In the genomic region with DNA sequence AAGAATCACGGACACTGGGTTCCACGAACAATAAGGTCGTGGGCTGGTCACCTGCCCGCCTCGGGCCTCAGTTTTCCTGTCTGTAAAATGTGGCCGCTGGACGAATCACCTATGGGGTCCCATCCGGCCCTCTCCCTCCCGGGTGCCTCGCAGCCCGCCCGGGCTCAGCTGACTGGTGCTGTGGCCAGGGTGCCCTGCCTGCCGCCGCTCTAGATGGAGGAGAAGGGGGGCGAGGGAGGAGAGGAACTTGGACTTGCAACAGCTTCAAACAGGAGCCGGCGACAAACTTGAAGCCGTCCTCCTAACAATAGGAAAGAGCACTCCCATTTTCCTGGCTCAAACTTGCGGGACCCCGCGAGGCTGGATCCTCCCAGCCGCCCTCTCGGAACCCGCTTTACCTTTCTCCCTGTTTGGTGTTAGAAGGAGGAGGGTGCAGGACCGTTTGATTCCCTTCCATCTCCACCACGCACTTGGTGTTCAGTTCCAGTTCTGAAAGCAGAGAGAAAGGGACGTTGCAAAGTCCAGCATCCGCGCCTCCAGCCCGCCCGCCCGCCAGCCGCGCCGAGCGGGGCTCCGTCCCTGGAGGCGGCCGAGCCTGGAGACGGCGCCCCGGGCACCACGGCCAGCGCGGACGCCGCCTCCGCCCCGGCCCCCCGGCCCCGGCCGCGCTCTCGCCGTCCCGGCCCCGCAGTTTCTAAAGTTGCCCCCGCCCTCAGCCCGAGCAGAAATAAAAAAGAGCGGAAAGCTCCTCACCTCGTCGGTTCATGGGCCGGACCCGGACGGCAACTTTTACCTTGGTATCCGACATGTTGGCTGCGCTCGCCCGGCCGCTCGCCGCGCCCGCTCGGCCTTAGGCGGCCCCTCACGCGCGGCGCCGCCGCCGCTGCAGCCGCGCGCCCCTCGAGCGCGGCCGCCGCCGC, we compare ENCODE assay signal across 8 cellular contexts. TPM values are rescaled to one million over a fixed set of nuclear protein-coding genes. Genes with fewer than 3 reads are reported as not detected.
A peak's percentile ranks its signal among the peaks of the same experiment; 100 is the strongest.
DNase-seq lines count a peak whose midpoint lies in the region; ATAC-seq and TF ChIP-seq lines count a peak whose summit lies in the region.

No MANE protein-coding gene starts in this region.

- no peaks in the 10 kb centered on the region for H3K9me3 Mint-ChIP-seq in T-helper 1 cell treated with Interleukin-12 subunit alpha and Interleukin-12 subunit beta and Interleukin-4 antibody, amounts not matched to agents 30 μg/mL and 1 μg/mL, for 36 hours
- no peaks in the 10 kb centered on the region for H3K9me3 Mint-ChIP-seq in activated T-cell treated with anti-CD3 and anti-CD28 coated beads, Interleukin-2, amount 50 U/mL, for 72 hours
- no peaks in the 10 kb centered on the region for H3K9me3 Mint-ChIP-seq in neural crest cell

- peaks cover 25% of the 10 kb centered on the region for H3K4me1 ChIP-seq in Loucy (ENCODE audit: insufficient read depth, low read length, poor library complexity, severe bottlenecking)

- no peak overlapping the region for H3K27ac Mint-ChIP-seq in T-helper 1 cell treated with Interleukin-12 subunit alpha and Interleukin-12 subunit beta and Interleukin-4 antibody, amounts not matched to agents 30 μg/mL and 1 μg/mL, for 36 hours
- no peak overlapping the region for H3K27ac Mint-ChIP-seq in activated T-cell treated with anti-CD3 and anti-CD28 coated beads, Interleukin-2, amount 50 U/mL, for 72 hours
- H3K27ac Mint-ChIP-seq in neural crest cell (ENCODE audit: unreplicated experiment), result peak overlapping the region; percentile 95

- peak overlapping the region; percentile 35 for H3K4me3 Mint-ChIP-seq in T-helper 1 cell treated with Interleukin-12 subunit alpha and Interleukin-12 subunit beta and Interleukin-4 antibody, amounts not matched to agents 30 μg/mL and 1 μg/mL, for 36 hours
- peak overlapping the region; percentile 56 to 60 for H3K4me3 Mint-ChIP-seq in activated T-cell treated with anti-CD3 and anti-CD28 coated beads, Interleukin-2, amount 50 U/mL, for 72 hours
- H3K4me3 Mint-ChIP-seq in neural crest cell, result peak overlapping the region; percentile 96

- H3K36me3 ChIP-seq in H7 (replicated peaks; ENCODE audit: control insufficient read depth, insufficient read depth, low read length) (no peaks in the 10 kb centered on the region), Loucy (ENCODE audit: insufficient read depth, low read length) (no peaks in the 10 kb centered on the region)

- peak overlapping the region; percentile 57 for H3K9ac ChIP-seq in Loucy (ENCODE audit: low read depth, low read length, poor library complexity, severe bottlenecking)

- H3K9me3 ChIP-seq in Loucy (ENCODE audit: insufficient read depth, low read depth, low read length), result no peaks in the 10 kb centered on the region

- ATAC-seq in activated T-cell treated with anti-CD3 and anti-CD28 coated beads, Interleukin-2, amount 50 U/mL, for 72 hours (replicated peaks in 1 of 2), result peak; percentile 8 to 28

- 0 out of 2 replicates have a peak, but pooled peaks cover 5% of the 10 kb centered on the region for H3K79me2 ChIP-seq in Loucy (ENCODE audit: insufficient read depth, low read length)

- peak overlapping the region; percentile 67 for H3K4me2 ChIP-seq in Loucy (ENCODE audit: low read depth, low read length, poor library complexity, severe bottlenecking)

- no peaks in the 10 kb centered on the region for H4K20me1 ChIP-seq in Loucy (ENCODE audit: insufficient read depth, low read length, poor library complexity, severe bottlenecking)

- 0 out of 2 replicates have a peak overlapping the region, but pooled peaks have one; percentile 52 for H2AFZ ChIP-seq in Loucy (ENCODE audit: low read length)

- DNase-seq in T-helper 1 cell (no peak), H7 (peak; percentile 87), globus pallidus (ENCODE audit: low spot score) (peak; percentile 81), neural crest cell (ENCODE audit: low read depth, low spot score) (peak; percentile 43), NCI-H128 (lab: John Stamatoyannopoulos, UW; ENCODE audit: unreplicated experiment) (no peak)
- DNase-seq in activated T-cell treated with anti-CD3 and anti-CD28 coated beads, Interleukin-2, amount 50 U/mL, for 72 hours, result peak; percentile 4 to 16

- no peaks in the 10 kb centered on the region for H3K9me2 ChIP-seq in Loucy (replicated peaks; ENCODE audit: low read depth, low read length)

- H3K27me3 ChIP-seq in H7 (ENCODE audit: control insufficient read depth, insufficient read depth, low read length), result peaks cover 3% of the 10 kb centered on the region
- H3K27me3 ChIP-seq in Loucy (ENCODE audit: insufficient read depth, low read length, poor library complexity, severe bottlenecking), result no peaks in the 10 kb centered on the region

- no peaks in the 10 kb centered on the region for H3F3A ChIP-seq in Loucy (ENCODE audit: low read depth)

- H3K36me3 Mint-ChIP-seq in T-helper 1 cell treated with Interleukin-12 subunit alpha and Interleukin-12 subunit beta and Interleukin-4 antibody, amounts not matched to agents 30 μg/mL and 1 μg/mL, for 36 hours (ENCODE audit: low read depth), result no peaks in the 10 kb centered on the region
- H3K36me3 Mint-ChIP-seq in activated T-cell treated with anti-CD3 and anti-CD28 coated beads, Interleukin-2, amount 50 U/mL, for 72 hours (ENCODE audit: insufficient read depth in 2 of 2), result peaks cover 0 to 4% of the 10 kb centered on the region in 2 donors
- H3K36me3 Mint-ChIP-seq in neural crest cell (ENCODE audit: low read depth), result no peaks in the 10 kb centered on the region

- TF ChIP-seq CTCF in Loucy (conservative IDR thresholded peaks at IDR 0.05; ENCODE audit: low read length) (no peak), neural crest cell (conservative IDR thresholded peaks at IDR 0.05) (no peak)

- peaks cover 7% of the 10 kb centered on the region for H3K4me1 Mint-ChIP-seq in T-helper 1 cell treated with Interleukin-12 subunit alpha and Interleukin-12 subunit beta and Interleukin-4 antibody, amounts not matched to agents 30 μg/mL and 1 μg/mL, for 36 hours (ENCODE audit: low read depth)
- H3K4me1 Mint-ChIP-seq in activated T-cell treated with anti-CD3 and anti-CD28 coated beads, Interleukin-2, amount 50 U/mL, for 72 hours (ENCODE audit: low read depth), result peaks cover 11% of the 10 kb centered on the region
- H3K4me1 Mint-ChIP-seq in neural crest cell, result peaks cover 32% of the 10 kb centered on the region

- peaks cover 65% of the 10 kb centered on the region for H3K27me3 Mint-ChIP-seq in T-helper 1 cell treated with Interleukin-12 subunit alpha and Interleukin-12 subunit beta and Interleukin-4 antibody, amounts not matched to agents 30 μg/mL and 1 μg/mL, for 36 hours (ENCODE audit: low read depth)
- H3K27me3 Mint-ChIP-seq in activated T-cell treated with anti-CD3 and anti-CD28 coated beads, Interleukin-2, amount 50 U/mL, for 72 hours (ENCODE audit: low read depth), result peaks cover 80% of the 10 kb centered on the region
- H3K27me3 Mint-ChIP-seq in neural crest cell (ENCODE audit: low read depth), result peaks cover 2% of the 10 kb centered on the region

- peak overlapping the region; percentile 65 for H3K4me3 ChIP-seq in H7 (ENCODE audit: insufficient read depth, low read depth, low read length)
- peak overlapping the region; percentile 75 for H3K4me3 ChIP-seq in Loucy (ENCODE audit: low read length, poor library complexity, severe bottlenecking)

RNA-seq across cellular contexts. Expression of gene KIF13A, which starts 0.5 kb away (rescaled TPM):
- 21.0 and 25.8 TPM in 2 replicates for total RNA-seq in H7 (2014; rRNA removed; shearing (Covaris generic))
- total RNA-seq in activated T-cell treated with anti-CD3 and anti-CD28 coated beads, Interleukin-2, amount 50 U/mL, for 72 hours, result under 1 TPM; 0.10 to 0.46 TPM
- 34.4 TPM in 2 replicates for total RNA-seq in neural crest cell

Comparison
In these comparisons a context has a peak if more than half of its experiments do, and no peak if none do; other contexts are left out.
1. H3K4me3 Mint-ChIP-seq: peak in every context shown above with its lines; median percentile 96 in neural crest cell; 58 in activated T-cell treated with anti-CD3 and anti-CD28 coated beads, Interleukin-2, amount 50 U/mL, for 72 hours; 35 in T-helper 1 cell treated with Interleukin-12 subunit alpha and Interleukin-12 subunit beta and Interleukin-4 antibody, amounts not matched to agents 30 μg/mL and 1 μg/mL, for 36 hours.
2. DNase-seq: peak in H7 (single experiment), activated T-cell treated with anti-CD3 and anti-CD28 coated beads, Interleukin-2, amount 50 U/mL, for 72 hours (2 of 2), globus pallidus (single experiment) and neural crest cell (single experiment); none in T-helper 1 cell (0 of 5) and NCI-H128 (single experiment).
3. RNA of gene KIF13A, which starts 0.5 kb away (total RNA-seq): 34.4 TPM in neural crest cell and 21.0 to 25.8 TPM in H7; 0.10 to 0.46 TPM in activated T-cell treated with anti-CD3 and anti-CD28 coated beads, Interleukin-2, amount 50 U/mL, for 72 hours; every median in the first group is over 10 times any median in the second.